Comparison of ENCODE assay signal across 19 cellular contexts in the genomic region with DNA sequence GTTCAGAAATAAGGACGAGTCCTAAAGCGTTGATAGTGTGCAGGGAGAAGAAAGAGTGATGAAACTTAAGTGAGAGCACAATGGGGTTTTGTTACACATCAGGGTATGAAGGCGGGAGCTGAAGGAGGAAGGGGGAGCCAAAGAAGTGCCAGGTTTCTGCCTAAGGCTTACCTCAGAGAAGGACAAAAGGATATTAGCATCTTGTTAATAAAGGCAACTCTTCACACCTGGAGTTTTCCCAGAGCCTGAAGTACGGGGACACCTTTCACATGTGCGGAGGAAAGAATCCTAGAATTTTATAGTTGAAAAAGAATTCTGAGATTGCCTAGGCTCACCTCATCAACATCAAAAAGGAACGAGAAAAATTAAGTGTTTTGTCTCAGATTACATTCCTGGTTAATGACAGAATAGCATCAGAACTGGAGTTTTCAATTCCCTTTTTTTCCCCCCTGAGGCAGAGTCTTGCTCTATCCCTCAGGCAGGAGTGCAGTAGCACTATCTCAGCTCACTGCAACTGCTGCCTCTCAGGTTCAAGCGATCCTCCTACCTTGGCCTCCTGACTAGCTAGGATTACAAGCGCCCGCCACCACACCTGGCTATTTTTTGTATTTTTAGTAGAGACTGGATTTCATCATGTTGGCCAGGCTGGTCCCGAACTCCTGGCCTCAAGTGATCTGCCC. TPM values are rescaled to one million over a fixed set of nuclear protein-coding genes. Genes with fewer than 3 reads are reported as not detected.
DNase-seq lines count a peak whose midpoint lies in the region; ATAC-seq, FAIRE-seq and TF ChIP-seq lines count a peak whose summit lies in the region.
"Had no signal": no experiment of that assay in that cellular context is flagged by ENCODE, and none has a peak within 500 bp of the region (broad histone marks: within the 10 kb centered on the region; RNA-seq: fewer than 3 reads in every experiment).

No MANE protein-coding gene starts in this region.

- peaks cover 3% of the 10 kb centered on the region; the same call in 1 of the 2 replicates for H3K23me2 ChIP-seq in H1 (ENCODE audit: low read depth, low read length)

- H2BK5ac ChIP-seq in H1 (ENCODE audit: low read depth, low read length) = peak overlapping the region; percentile 86; the same call in 1 of the 2 replicates

- H3K4me1 Mint-ChIP-seq in neural progenitor cell = peaks cover 10% of the 10 kb centered on the region

- no peaks in the 10 kb centered on the region for H3K27me3 ChIP-seq in HUES64 (ENCODE audit: insufficient read depth, low read length)
- no peaks in the 10 kb centered on the region for H3K27me3 ChIP-seq in H1 (replicated peaks in 1 of 4; ENCODE audit: control insufficient read depth in 3 of 4, extremely low read depth in 1 of 4, insufficient read depth in 3 of 4, low read length in 3 of 4)
- no peaks in the 10 kb centered on the region for H3K27me3 ChIP-seq in neural progenitor cell
- H3K27me3 ChIP-seq: Peyer's patch, uterus had no signal

- H3K27ac ChIP-seq in HUES64 (ENCODE audit: low read depth, low read length) (peak overlapping the region; percentile 78), H1 (ENCODE audit: low read depth, low read length) (peak overlapping the region; percentile 72; the same call in 1 of the 2 replicates), neural progenitor cell (no peak overlapping the region)
- H3K27ac ChIP-seq: Peyer's patch had no signal

- no peak for TF ChIP-seq CTCF in H1 (IDR thresholded peaks at IDR 0.05; ENCODE audit: control extremely low read depth in 1 of 3, insufficient read depth in 1 of 3, low read depth in 1 of 3, low read length in 3 of 3)
- no peak for TF ChIP-seq CTCF in neural progenitor cell (IDR thresholded peaks at IDR 0.05)

- no peaks in the 10 kb centered on the region for H3K36me3 Mint-ChIP-seq in neural progenitor cell

- peak in 1 of 2 experiments; percentile 77; a peak in 2 of 3 replicates for TF ChIP-seq POLR2A in H1 (IDR thresholded peaks at IDR 0.05; ENCODE audit: control extremely low read depth in 1 of 2, low read depth in 2 of 2, low read length in 2 of 2)

- DNase-seq in ELF-1 (ENCODE audit: low read depth, low spot score) (peak; percentile 44), H1 (ENCODE audit: low read depth in 1 of 2, low spot score in 2 of 2) (peak in 1 of 2 experiments; percentile 59), neural progenitor cell (ENCODE audit: low spot score) (peak; percentile 19), left cardiac atrium (no peak), T-helper 2 cell (no peak), COR-L47 (lab: John Stamatoyannopoulos, UW) (no peak)
- DNase-seq in effector CD8-positive, alpha-beta T cell (lab: John Stamatoyannopoulos, UW) = no peak
- DNase-seq: activated naive CD4-positive, alpha-beta T cell; amygdala; cerebellar nuclear complex; Karpas-422; left colon; NCI-H1417; Peyer's patch; stimulated activated CD4-positive, alpha-beta T cell treated with anti-CD3 and anti-CD28 coated beads, Interleukin-2, amount 100 ng/mL, for 24 hours; uterus had no signal

- H3K23ac ChIP-seq in H1 (ENCODE audit: insufficient read length) = no peak overlapping the region

- no peak overlapping the region for H4K91ac ChIP-seq in H1 (replicated peaks; ENCODE audit: insufficient read length, low read length)

- H3K14ac ChIP-seq in H1 (ENCODE audit: insufficient read length) = no peak overlapping the region

- peaks cover 42% of the 10 kb centered on the region for H3K4me1 ChIP-seq in HUES64 (ENCODE audit: insufficient read depth, low read length)
- peaks cover 7 to 17% (median 12%) of the 10 kb centered on the region in 4 experiments for H3K4me1 ChIP-seq in H1 (replicated peaks in 1 of 4; ENCODE audit: control insufficient read depth in 3 of 4, insufficient read depth in 4 of 4, low read length in 3 of 4)
- peaks cover 31% of the 10 kb centered on the region for H3K4me1 ChIP-seq in neural progenitor cell
- H3K4me1 ChIP-seq: uterus had no signal

- H3K79me1 ChIP-seq in H1 (ENCODE audit: low read depth, low read length) = no peaks in the 10 kb centered on the region

- no peaks in the 10 kb centered on the region for H3K27me3 Mint-ChIP-seq in neural progenitor cell (ENCODE audit: insufficient read depth, low read depth)

- no peak overlapping the region for H2BK15ac ChIP-seq in H1 (ENCODE audit: low read length)

- no peak overlapping the region for H4K5ac ChIP-seq in H1 (ENCODE audit: insufficient read length, low read depth, low read length)

- no peak overlapping the region for H3K56ac ChIP-seq in H1 (replicated peaks; ENCODE audit: insufficient read length, low read depth, low read length)

- intact Hi-C loops in left cardiac atrium (cut with DNase I) = no loop called here

- H3K9me3 ChIP-seq in HUES64 (ENCODE audit: insufficient read depth, low read depth, low read length) = no peaks in the 10 kb centered on the region
- no peaks in the 10 kb centered on the region for H3K9me3 ChIP-seq in H1 (ENCODE audit: insufficient read depth in 2 of 2, low read depth in 1 of 2, low read length in 1 of 2)
- H3K9me3 ChIP-seq in neural progenitor cell (ENCODE audit: low read depth) = no peaks in the 10 kb centered on the region
- H3K9me3 ChIP-seq: Peyer's patch, uterus had no signal

- H2AFZ ChIP-seq in H1 (ENCODE audit: low read length) (no peak overlapping the region), neural progenitor cell (replicated peaks) (peak overlapping the region; percentile 23)

- peak overlapping the region; percentile 50 for H3K9ac ChIP-seq in HUES64 (ENCODE audit: low read depth, low read length)
- peak overlapping the region in 2 of 4 experiments; percentile 35 to 61; a peak in 1 of 7 replicates for H3K9ac ChIP-seq in H1 (replicated peaks in 1 of 4; ENCODE audit: extremely low read depth in 1 of 4, low read depth in 3 of 4, low read length in 3 of 4)
- no peak overlapping the region for H3K9ac ChIP-seq in neural progenitor cell

- ATAC-seq in left cardiac atrium = no peak
- ATAC-seq: left colon had no signal

- CTCF ChIA-PET in H1 (lab: Charles Lee; ENCODE audit: partially characterized antibody) = interaction anchor here (0.9 to 1.7 kb wide), 5 partner anchors 18 to 108 kb away, joined by 3 read pairs; no protein-coding TSS in a partner anchor

- peak; percentile 95 for FAIRE-seq in H1 (lab: Jason Lieb, UNC)
- FAIRE-seq: G401.6, TTC549 had no signal

- H2BK120ac ChIP-seq in H1 (replicated peaks; ENCODE audit: low read depth, low read length) = no peak overlapping the region

- no peak overlapping the region for H3K4ac ChIP-seq in H1 (replicated peaks; ENCODE audit: insufficient read length, low read depth, low read length)

- no peak overlapping the region for H3K27ac Mint-ChIP-seq in neural progenitor cell

- H3K36me3 ChIP-seq in HUES64 (ENCODE audit: insufficient read depth, low read length) (no peaks in the 10 kb centered on the region), H1 (ENCODE audit: control insufficient read depth in 2 of 4, insufficient read depth in 4 of 4, low read length in 3 of 4) (no peaks in the 10 kb centered on the region; a peak in 1 of 8 replicates), neural progenitor cell (peaks cover 3% of the 10 kb centered on the region)
- H3K36me3 ChIP-seq: Peyer's patch, uterus had no signal

- no peaks in the 10 kb centered on the region for H3K9me3 Mint-ChIP-seq in neural progenitor cell

- H2AK5ac ChIP-seq in H1 (ENCODE audit: low read depth, low read length) = no peak overlapping the region

- H3K18ac ChIP-seq in H1 (ENCODE audit: extremely low read depth, low read length) = no peak overlapping the region

- peak overlapping the region; percentile 85 for H3K4me3 ChIP-seq in HUES64 (ENCODE audit: low read length)
- H3K4me3 ChIP-seq in H1 (ENCODE audit: extremely low read depth in 1 of 4, insufficient read depth in 2 of 4, low read depth in 3 of 4, low read length in 4 of 4) = peak overlapping the region in 1 of 4 experiments; percentile 97; a peak in 2 of 8 replicates
- no peak overlapping the region for H3K4me3 ChIP-seq in neural progenitor cell
- H3K4me3 ChIP-seq: Peyer's patch, uterus had no signal

- H3F3A ChIP-seq in neural progenitor cell (ENCODE audit: low read depth) = peaks cover 32% of the 10 kb centered on the region

- peaks cover 4 to 24% of the 10 kb centered on the region in 2 experiments; a peak in 3 of 4 replicates for H3K79me2 ChIP-seq in H1 (ENCODE audit: control insufficient read depth in 1 of 2, insufficient read depth in 2 of 2, low read length in 2 of 2)
- peaks cover 24% of the 10 kb centered on the region for H3K79me2 ChIP-seq in neural progenitor cell (ENCODE audit: low read depth)

- 59% methylated on average over 9 of the region's 10 CpGs for WGBS in HUES64
- WGBS in H1 (ENCODE audit: extremely low coverage in 1 of 2, insufficient coverage in 1 of 2, insufficient read length in 1 of 2, insufficient replicate concordance in 2 of 2, low coverage in 1 of 2, low lambda C conversion rate in 2 of 2, missing lambda C conversion rate in 1 of 2), 2 experiments = 35% methylated on average over 10 of the region's 10 CpGs; no CpG with 5 or more reads in 1 of the 2 experiments

- H4K20me1 ChIP-seq in H1 (replicated peaks in 1 of 2; ENCODE audit: control insufficient read depth in 1 of 2, insufficient read depth in 2 of 2, low read length in 2 of 2) (no peaks in the 10 kb centered on the region), neural progenitor cell (ENCODE audit: low read depth) (peaks cover 10% of the 10 kb centered on the region)

- POLR2A ChIA-PET in H1 (lab: Charles Lee; ENCODE audit: partially characterized antibody) = interaction anchor here (0.7 to 4.6 kb wide), 14 partner anchors 13 to 274 kb away, joined by 3 to 70 read pairs (median 3); partner anchors contain the start of genes ATL1 and CDKL1

- peak overlapping the region; percentile 99 for H2BK12ac ChIP-seq in H1 (ENCODE audit: low read depth, low read length)

- no peak for TF ChIP-seq RAD21 in H1 (IDR thresholded peaks at IDR 0.05 in 1 of 2, conservative IDR thresholded peaks at IDR 0.05 in 1 of 2; ENCODE audit: low read depth in 2 of 2, low read length in 2 of 2)

- no peak overlapping the region for H2BK20ac ChIP-seq in H1 (ENCODE audit: low read length)

- no peak for TF ChIP-seq EP300 in H1 (IDR thresholded peaks at IDR 0.05; ENCODE audit: borderline replicate concordance in 1 of 2, low read depth in 2 of 2, low read length in 2 of 2)

- no peak overlapping the region for H3K4me3 Mint-ChIP-seq in neural progenitor cell

- peak overlapping the region; percentile 83 to 89 for H3K4me2 ChIP-seq in H1 (ENCODE audit: insufficient read depth in 1 of 2, low read depth in 2 of 2, low read length in 2 of 2)
- peak overlapping the region; percentile 86 for H3K4me2 ChIP-seq in neural progenitor cell

- no peak overlapping the region for H4K8ac ChIP-seq in H1 (ENCODE audit: extremely low read depth, insufficient read depth, low read length)

RNA-seq across cellular contexts. Expression of gene SAV1, which starts 2.2 kb away (rescaled TPM):
- 43.6 TPM for polyA plus RNA-seq in HUES64 (2013, experiment 1 of 2)
- 44.2 TPM for polyA plus RNA-seq in HUES64 (2013, experiment 2 of 2)
- total RNA-seq in H1 (2021; fragmentation: NEBNext Ultra II Directional; extraction: Animal tissue kit (Norgen Biotek cat#: 25700)) = 72.5 and 78.3 TPM in 2 replicates
- 11.5 and 15.9 TPM in 2 replicates for polyA plus RNA-seq in H1 (2011; rRNA removed)
- polyA plus RNA-seq in H1 (2011; cell fraction: cytosol; rRNA removed) = 23.0 TPM
- polyA plus RNA-seq in H1 (2011; cell fraction: nucleus; rRNA removed) = 13.7 TPM
- polyA plus RNA-seq in H1 (2012, experiment 1 of 2) = 26.1 to 52.9 TPM (median 34.0 TPM) in 4 replicates
- 11.1 TPM for polyA plus RNA-seq in H1 (2012, experiment 2 of 2)
- 60.3 TPM for polyA plus RNA-seq in H1 (2013, experiment 1 of 2)
- polyA plus RNA-seq in H1 (2013, experiment 2 of 2) = 56.8 TPM
- 24.0 and 29.6 TPM in 2 replicates for polyA minus RNA-seq in H1 (2011; rRNA and poly(A)+ RNA removed)
- polyA minus RNA-seq in H1 (2011; cell fraction: cytosol; rRNA and poly(A)+ RNA removed) = 19.4 TPM
- polyA minus RNA-seq in H1 (2011; cell fraction: nucleus; rRNA and poly(A)+ RNA removed) = 42.9 TPM
- total RNA-seq in neural progenitor cell (ENCODE audit: low replicate concordance) (26.8 and 34.5 TPM in 2 replicates), left cardiac atrium (10 to 100 TPM; 23.4 to 27.0 TPM)

Comparison
In these comparisons a context has a peak if more than half of its experiments do, and no peak if none do; other contexts are left out.
1. DNase-seq: peak in ELF-1 (single experiment) and neural progenitor cell (single experiment); none in effector CD8-positive, alpha-beta T cell (single experiment), left cardiac atrium (single experiment), T-helper 2 cell (0 of 5) and COR-L47 (single experiment).